10 cellular contexts compared by ENCODE assay signal in genomic region chr14:59358105-59358504, GRCh38.
DNase-seq lines count a peak whose midpoint lies in the region; ATAC-seq, FAIRE-seq and TF ChIP-seq lines count a peak whose summit lies in the region.
"Had no signal": no experiment of that assay in that cellular context is flagged by ENCODE, and none has a peak within 500 bp of the region (broad histone marks: within the 10 kb centered on the region; RNA-seq: fewer than 3 reads in every experiment).

No MANE protein-coding gene starts in this region.

- H3K4me3 ChIP-seq in fibroblast of pulmonary artery (replicated peaks; ENCODE audit: low read depth, low read length): no peak overlapping the region
- H3K4me3 ChIP-seq: GM12878 had no signal

- no peaks in the 10 kb centered on the region for H3K9me3 Mint-ChIP-seq in stimulated activated naive CD8-positive, alpha-beta T cell treated with anti-CD3 and anti-CD28 coated beads, Interleukin-15, amount 100 ng/mL, for 72 hours

- TF ChIP-seq POLR2A in H54 (IDR thresholded peaks at IDR 0.05; ENCODE audit: low read depth, low read length): no peak

- no peaks in the 10 kb centered on the region for H3K4me1 Mint-ChIP-seq in stimulated activated naive CD8-positive, alpha-beta T cell treated with anti-CD3 and anti-CD28 coated beads, Interleukin-15, amount 100 ng/mL, for 72 hours

- no peak overlapping the region for H3K4me3 Mint-ChIP-seq in stimulated activated naive CD8-positive, alpha-beta T cell treated with anti-CD3 and anti-CD28 coated beads, Interleukin-15, amount 100 ng/mL, for 72 hours

- FAIRE-seq in H54 (lab: Jason Lieb, UNC): peak; percentile 78
- FAIRE-seq: GM12878 had no signal

- DNase-seq in H54 (ENCODE audit: insufficient read length, low spot score): no peak
- DNase-seq in RPMI8226: peak; percentile 23
- peak; percentile 86 for DNase-seq in fibroblast of pulmonary artery (ENCODE audit: low read depth)
- peak; percentile 94 for DNase-seq in renal cortical epithelial cell (ENCODE audit: low read depth)
- DNase-seq in central memory CD4-positive, alpha-beta T cell: no peak
- no peak for DNase-seq in DMS79 treated with DMSO at 0.1 percent for 48 hours (lab: John Stamatoyannopoulos, UW)
- DNase-seq in stimulated activated naive CD8-positive, alpha-beta T cell treated with anti-CD3 and anti-CD28 coated beads, Interleukin-15, amount 100 ng/mL, for 72 hours: no peak
- DNase-seq: KG1 had no signal

- H3K27ac Mint-ChIP-seq in stimulated activated naive CD8-positive, alpha-beta T cell treated with anti-CD3 and anti-CD28 coated beads, Interleukin-15, amount 100 ng/mL, for 72 hours: no peak overlapping the region

- ATAC-seq in GM18909 (IDR thresholded peaks at IDR 0.05; ENCODE audit: poor library complexity, unreplicated experiment): no peak
- no peak for ATAC-seq in stimulated activated naive CD8-positive, alpha-beta T cell treated with anti-CD3 and anti-CD28 coated beads, Interleukin-15, amount 100 ng/mL, for 72 hours
- ATAC-seq: GM12878 had no signal

- no peak for TF ChIP-seq CTCF in fibroblast of pulmonary artery (IDR thresholded peaks at IDR 0.05; ENCODE audit: low read length, missing control alignments)

- no peaks in the 10 kb centered on the region for H3K27me3 Mint-ChIP-seq in stimulated activated naive CD8-positive, alpha-beta T cell treated with anti-CD3 and anti-CD28 coated beads, Interleukin-15, amount 100 ng/mL, for 72 hours

Comparison
In these comparisons a context has a peak if more than half of its experiments do, and no peak if none do; other contexts are left out.
1. DNase-seq: peak in RPMI8226 (single experiment), fibroblast of pulmonary artery (single experiment) and renal cortical epithelial cell (single experiment); none in H54 (single experiment), central memory CD4-positive, alpha-beta T cell (single experiment), DMS79 treated with DMSO at 0.1 percent for 48 hours (single experiment) and stimulated activated naive CD8-positive, alpha-beta T cell treated with anti-CD3 and anti-CD28 coated beads, Interleukin-15, amount 100 ng/mL, for 72 hours (0 of 2).